8 cellular contexts compared by ENCODE assay signal in genomic region chr2:200703132-200703925, GRCh38.
DNase-seq lines count a peak whose midpoint lies in the region; ATAC-seq, FAIRE-seq and TF ChIP-seq lines count a peak whose summit lies in the region.

No MANE protein-coding gene starts in this region.

- H3K36me3 ChIP-seq in Caco-2 (ENCODE audit: control insufficient read depth, insufficient read depth, low read length) = no peaks in the 10 kb centered on the region
- no peaks in the 10 kb centered on the region for H3K36me3 ChIP-seq in hepatocyte (replicated peaks; ENCODE audit: insufficient read depth, low read depth)

- no peaks in the 10 kb centered on the region; the same call in 1 of the 2 replicates for H3K27me3 ChIP-seq in Caco-2 (replicated peaks; ENCODE audit: control insufficient read depth, insufficient read depth, low read length)
- no peaks in the 10 kb centered on the region for H3K27me3 ChIP-seq in hepatocyte

- no peaks in the 10 kb centered on the region for H3K27me3 Mint-ChIP-seq in Caco-2 (ENCODE audit: insufficient read depth, unreplicated experiment)
- peaks cover 8% of the 10 kb centered on the region for H3K27me3 Mint-ChIP-seq in stimulated activated naive CD8-positive, alpha-beta T cell treated with anti-CD3 and anti-CD28 coated beads, Interleukin-15, amount 100 ng/mL, for 72 hours

- TF ChIP-seq CTCF in Caco-2 (IDR thresholded peaks at IDR 0.05; ENCODE audit: insufficient read depth in 1 of 2, low read depth in 1 of 2, low read length in 1 of 2, severe bottlenecking in 1 of 2, unreplicated experiment in 1 of 2) = peak; percentile 42 to 58
- peak; percentile 87 for TF ChIP-seq CTCF in hepatocyte (IDR thresholded peaks at IDR 0.05; ENCODE audit: poor library complexity)

- DNase-seq in Caco-2 = peak in 1 of 2 experiments; percentile 60
- peak; percentile 18 for DNase-seq in H54 (ENCODE audit: insufficient read length, low spot score)
- DNase-seq in NCI-H82 (lab: John Stamatoyannopoulos, UW) = peak; percentile 85
- DNase-seq in hepatocyte (ENCODE audit: low spot score) = peak; percentile 71
- peak in 1 of 2 donors; percentile 58 for DNase-seq in stimulated activated naive CD8-positive, alpha-beta T cell treated with anti-CD3 and anti-CD28 coated beads, Interleukin-15, amount 100 ng/mL, for 72 hours
- DNase-seq in KG1 (lab: John Stamatoyannopoulos, UW) = no peak

- H3K27ac ChIP-seq in angular gyrus (ENCODE audit: low read depth, low read length) (peak overlapping the region; percentile 44), hepatocyte (no peak overlapping the region)

- CTCF ChIA-PET in Caco-2 (lab: Charles Lee) = interaction anchor here (1.0 to 1.9 kb wide), 9 partner anchors 9 to 222 kb away, joined by 3 to 12 read pairs (median 3); no protein-coding TSS in a partner anchor

- POLR2A ChIA-PET in Caco-2 (lab: Charles Lee) = no interaction called here

- H2AFZ ChIP-seq in hepatocyte = no peak overlapping the region

- no peaks in the 10 kb centered on the region for H3K79me2 ChIP-seq in hepatocyte

- no peak for TF ChIP-seq POLR2A in H54 (IDR thresholded peaks at IDR 0.05; ENCODE audit: low read depth, low read length)

- 49% methylated on average over 6 of the region's 6 CpGs for WGBS in hepatocyte (ENCODE audit: low lambda C conversion rate, missing lambda C conversion rate)

- H3K4me3 Mint-ChIP-seq in Caco-2 (ENCODE audit: unreplicated experiment) = no peak overlapping the region
- peak overlapping the region in 1 of 2 donors; percentile 81 for H3K4me3 Mint-ChIP-seq in stimulated activated naive CD8-positive, alpha-beta T cell treated with anti-CD3 and anti-CD28 coated beads, Interleukin-15, amount 100 ng/mL, for 72 hours

- H3K9me3 Mint-ChIP-seq in Caco-2 (ENCODE audit: unreplicated experiment) = no peaks in the 10 kb centered on the region
- H3K9me3 Mint-ChIP-seq in stimulated activated naive CD8-positive, alpha-beta T cell treated with anti-CD3 and anti-CD28 coated beads, Interleukin-15, amount 100 ng/mL, for 72 hours = no peaks in the 10 kb centered on the region

- H3K36me3 Mint-ChIP-seq in Caco-2 (ENCODE audit: insufficient read depth, unreplicated experiment) = no peaks in the 10 kb centered on the region

- peaks cover 13% of the 10 kb centered on the region for H3K4me1 Mint-ChIP-seq in Caco-2 (ENCODE audit: low read depth, unreplicated experiment)
- H3K4me1 Mint-ChIP-seq in stimulated activated naive CD8-positive, alpha-beta T cell treated with anti-CD3 and anti-CD28 coated beads, Interleukin-15, amount 100 ng/mL, for 72 hours = peaks cover 31% of the 10 kb centered on the region

- no peaks in the 10 kb centered on the region for H3K4me1 ChIP-seq in Caco-2
- no peaks in the 10 kb centered on the region for H3K4me1 ChIP-seq in hepatocyte (ENCODE audit: insufficient read depth)

- no TSS peak for BruUV-seq in Caco-2 (replicated peaks; lab: Mats Ljungman, UMichigan)

- peak; percentile 72 for FAIRE-seq in H54 (lab: Jason Lieb, UNC)

- H4K20me1 ChIP-seq in hepatocyte (ENCODE audit: insufficient read depth, poor library complexity, severe bottlenecking) = no peaks in the 10 kb centered on the region

- H3K9me2 ChIP-seq in hepatocyte (replicated peaks; ENCODE audit: insufficient read depth) = no peaks in the 10 kb centered on the region

- H3K27ac Mint-ChIP-seq in Caco-2 (ENCODE audit: unreplicated experiment) = no peak overlapping the region
- H3K27ac Mint-ChIP-seq in stimulated activated naive CD8-positive, alpha-beta T cell treated with anti-CD3 and anti-CD28 coated beads, Interleukin-15, amount 100 ng/mL, for 72 hours = peak overlapping the region in 1 of 2 donors; percentile 99

- peak; percentile 84 for ATAC-seq in stimulated activated naive CD8-positive, alpha-beta T cell treated with anti-CD3 and anti-CD28 coated beads, Interleukin-15, amount 100 ng/mL, for 72 hours
- ATAC-seq in GM19463 (IDR thresholded peaks at IDR 0.05; ENCODE audit: unreplicated experiment) = no peak

- H3K4me3 ChIP-seq in Caco-2 (ENCODE audit: low read depth, low read length) (no peak overlapping the region), hepatocyte (no peak overlapping the region)

- H3K4me2 ChIP-seq in hepatocyte = peak overlapping the region; percentile 41

- H3K9me3 ChIP-seq in Caco-2 (no peaks in the 10 kb centered on the region), hepatocyte (ENCODE audit: low read depth) (no peaks in the 10 kb centered on the region)

- intact Hi-C loops in Caco-2 (cut with micrococcal nuclease; ENCODE audit: unreplicated experiment) = loop anchor here (1.0 to 5.0 kb wide), 7 partner anchors 33 to 730 kb away; no protein-coding TSS in a partner anchor
